Comparison of ENCODE assay signal across 8 cellular contexts in the genomic region with DNA sequence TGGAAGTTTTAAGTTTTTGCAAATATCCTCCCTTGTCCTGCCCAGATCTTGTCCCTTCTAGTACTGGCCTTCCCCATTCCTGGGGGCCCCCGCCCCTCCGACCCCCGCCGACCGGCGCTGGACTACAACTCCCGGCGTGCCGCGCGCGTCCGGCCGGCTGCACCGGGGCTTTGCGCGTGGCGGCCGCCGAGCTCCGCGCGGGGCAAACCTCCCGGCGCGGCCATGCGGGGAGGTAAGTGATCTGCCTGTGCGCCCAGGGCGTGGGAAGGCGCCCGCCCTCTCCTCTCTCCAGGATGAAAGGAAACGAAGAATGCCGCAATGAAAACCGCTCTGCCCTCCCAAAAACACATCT.
DNase-seq lines count a peak whose midpoint lies in the region; ATAC-seq and TF ChIP-seq lines count a peak whose summit lies in the region.

No MANE protein-coding gene starts in this region.

- H3K79me2 ChIP-seq in KMS-11 (ENCODE audit: insufficient read depth, low read depth) = no peaks in the 10 kb centered on the region

- H3K4me2 ChIP-seq in KMS-11 = peak overlapping the region; percentile 21; the same call in 1 of the 2 replicates

- H4K20me1 ChIP-seq in KMS-11 (ENCODE audit: insufficient read depth) = no peaks in the 10 kb centered on the region

- H3K36me3 ChIP-seq in KMS-11 (ENCODE audit: insufficient read depth) = no peaks in the 10 kb centered on the region

- no peaks in the 10 kb centered on the region for H3K27me3 ChIP-seq in KMS-11 (ENCODE audit: insufficient read depth, low read depth)

- peak overlapping the region; percentile 89 for H2AFZ ChIP-seq in KMS-11 (ENCODE audit: low read depth)

- peak; percentile 75 for ATAC-seq in GM21825 (IDR thresholded peaks at IDR 0.05; ENCODE audit: unreplicated experiment)

- no peak overlapping the region for H3K4me3 ChIP-seq in KMS-11 (IDR thresholded peaks at IDR 0.05; ENCODE audit: insufficient read depth, low read depth, low read length)
- peak overlapping the region; percentile 79 for H3K4me3 ChIP-seq in WI38 (ENCODE audit: low read depth, low read length)

- peak overlapping the region; percentile 81 for H3K9ac ChIP-seq in KMS-11

- H3K4me1 ChIP-seq in KMS-11 (ENCODE audit: low read depth, poor library complexity, severe bottlenecking) = peaks cover 6% of the 10 kb centered on the region

- DNase-seq in NCI-H1105 (lab: John Stamatoyannopoulos, UW) (peak; percentile 24), NCI-H1105 treated with DMSO at 0.1 percent for 48 hours (lab: John Stamatoyannopoulos, UW) (no peak), iris pigment epithelial cell (ENCODE audit: low read depth) (peak; percentile 38)
- DNase-seq in central memory CD4-positive, alpha-beta T cell = peak; percentile 25
- DNase-seq in stimulated activated CD4-positive, alpha-beta T cell treated with anti-CD3 and anti-CD28 coated beads, Interleukin-12 subunit alpha, Interleukin-12 subunit beta, amount 100 ng/mL, for 48 hours (ENCODE audit: low read depth in 2 of 3, low spot score in 1 of 3) = peak in 2 of 3 donors; percentile 11 to 38

- no peak overlapping the region for H3K27ac ChIP-seq in KMS-11

- TF ChIP-seq CTCF in KMS-11 (conservative IDR thresholded peaks at IDR 0.05; ENCODE audit: low read depth, low read length) = no peak
- no peak for TF ChIP-seq CTCF in WI38 (IDR thresholded peaks at IDR 0.05; ENCODE audit: low read depth, low read length)
